ENCODE assay signal across 21 cellular contexts in the genomic region with DNA sequence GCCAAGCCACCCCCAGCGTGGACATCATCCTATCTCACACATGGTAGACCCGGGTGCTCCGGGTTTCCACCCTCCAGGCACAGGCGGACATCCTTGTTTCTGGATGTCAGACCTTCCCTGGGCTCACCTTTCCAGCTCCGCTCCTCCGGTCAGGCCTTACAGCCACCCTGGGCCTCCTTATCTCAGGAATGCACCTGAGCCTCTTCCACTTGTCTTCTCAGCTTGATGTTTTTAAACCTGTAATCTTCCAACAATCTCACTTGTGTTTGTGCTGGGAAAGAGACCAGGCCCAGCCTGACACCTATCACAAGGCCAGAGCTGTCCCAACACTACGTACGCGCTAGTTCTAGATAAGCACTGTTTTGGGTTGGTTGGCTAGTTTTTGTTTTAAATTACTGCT.
"Had no signal": no experiment of that assay in that cellular context is flagged by ENCODE, and none has a peak within 500 bp of the region (broad histone marks: within the 10 kb centered on the region; RNA-seq: fewer than 3 reads in every experiment).

No MANE protein-coding gene starts in this region.

- H3K9me3 ChIP-seq: adrenal gland, breast epithelium, esophagus squamous epithelium, suprapubic skin, upper lobe of left lung had no signal

- H3K27ac Mint-ChIP-seq: mesothelial cell of epicardium; natural killer cell treated with Interleukin-12 subunit alpha and Interleukin-12 subunit beta and Interleukin-15 and Interleukin-18, amount 100 ng/mL, for 72 hours; stimulated activated naive CD8-positive, alpha-beta T cell treated with anti-CD3 and anti-CD28 coated beads, Interleukin-15, amount 100 ng/mL, for 72 hours had no signal

- H3K27me3 Mint-ChIP-seq: natural killer cell treated with Interleukin-12 subunit alpha and Interleukin-12 subunit beta and Interleukin-15 and Interleukin-18, amount 100 ng/mL, for 72 hours; stimulated activated naive CD8-positive, alpha-beta T cell treated with anti-CD3 and anti-CD28 coated beads, Interleukin-15, amount 100 ng/mL, for 72 hours had no signal

- H3K4me1 Mint-ChIP-seq: mesothelial cell of epicardium; stimulated activated naive CD8-positive, alpha-beta T cell treated with anti-CD3 and anti-CD28 coated beads, Interleukin-15, amount 100 ng/mL, for 72 hours had no signal

- FAIRE-seq: astrocyte had no signal

- H3K4me3 ChIP-seq: adrenal gland, breast epithelium, esophagus squamous epithelium, lung, suprapubic skin, upper lobe of left lung had no signal

- DNase-seq: activated CD4-positive, alpha-beta T cell treated with anti-CD3 and anti-CD28 coated beads, Interleukin-2, amount 50 U/mL, for 1 hour; activated CD4-positive, CD25-positive, alpha-beta regulatory T cell treated with anti-CD3 and anti-CD28 coated beads, Interleukin-2, amount 50 U/mL, for 72 hours; activated gamma-delta T cell treated with Interleukin-2 at 50 U/mL for 16 hours; adrenal gland; cerebellar nuclear complex; effector CD4-positive, alpha-beta T cell; esophagus squamous epithelium; left colon; occipital lobe; right cardiac atrium; stimulated activated CD4-positive, alpha-beta T cell treated with anti-CD3 and anti-CD28 coated beads, Interleukin-15, amount 100 ng/mL, for 24 hours; stimulated activated CD4-positive, alpha-beta T cell treated with anti-CD3 and anti-CD28 coated beads, Interleukin-2, amount 100 ng/mL, for 48 hours; stimulated activated naive CD8-positive, alpha-beta T cell treated with anti-CD3 and anti-CD28 coated beads, Interleukin-15, amount 100 ng/mL, for 72 hours; upper lobe of left lung had no signal

- H3K36me3 Mint-ChIP-seq: activated naive CD4-positive, alpha-beta T cell treated with anti-CD3 and anti-CD28 coated beads, Interleukin-2, amount 50 U/mL, for 72 hours; natural killer cell treated with Interleukin-12 subunit alpha and Interleukin-12 subunit beta and Interleukin-15 and Interleukin-18, amount 100 ng/mL, for 72 hours had no signal

- H3K9me3 Mint-ChIP-seq: activated naive CD4-positive, alpha-beta T cell treated with anti-CD3 and anti-CD28 coated beads, Interleukin-2, amount 50 U/mL, for 72 hours; mesothelial cell of epicardium; natural killer cell treated with Interleukin-12 subunit alpha and Interleukin-12 subunit beta and Interleukin-15 and Interleukin-18, amount 100 ng/mL, for 72 hours; stimulated activated naive CD8-positive, alpha-beta T cell treated with anti-CD3 and anti-CD28 coated beads, Interleukin-15, amount 100 ng/mL, for 72 hours had no signal

- H3K4me1 ChIP-seq: adrenal gland, breast epithelium, suprapubic skin, upper lobe of left lung had no signal

- H3K27me3 ChIP-seq: adrenal gland, breast epithelium, esophagus squamous epithelium, suprapubic skin, upper lobe of left lung had no signal

- H3K4me3 Mint-ChIP-seq: mesothelial cell of epicardium; natural killer cell treated with Interleukin-12 subunit alpha and Interleukin-12 subunit beta and Interleukin-15 and Interleukin-18, amount 100 ng/mL, for 72 hours; stimulated activated naive CD8-positive, alpha-beta T cell treated with anti-CD3 and anti-CD28 coated beads, Interleukin-15, amount 100 ng/mL, for 72 hours had no signal
